16 cellular contexts compared by ENCODE assay signal in the genomic region with DNA sequence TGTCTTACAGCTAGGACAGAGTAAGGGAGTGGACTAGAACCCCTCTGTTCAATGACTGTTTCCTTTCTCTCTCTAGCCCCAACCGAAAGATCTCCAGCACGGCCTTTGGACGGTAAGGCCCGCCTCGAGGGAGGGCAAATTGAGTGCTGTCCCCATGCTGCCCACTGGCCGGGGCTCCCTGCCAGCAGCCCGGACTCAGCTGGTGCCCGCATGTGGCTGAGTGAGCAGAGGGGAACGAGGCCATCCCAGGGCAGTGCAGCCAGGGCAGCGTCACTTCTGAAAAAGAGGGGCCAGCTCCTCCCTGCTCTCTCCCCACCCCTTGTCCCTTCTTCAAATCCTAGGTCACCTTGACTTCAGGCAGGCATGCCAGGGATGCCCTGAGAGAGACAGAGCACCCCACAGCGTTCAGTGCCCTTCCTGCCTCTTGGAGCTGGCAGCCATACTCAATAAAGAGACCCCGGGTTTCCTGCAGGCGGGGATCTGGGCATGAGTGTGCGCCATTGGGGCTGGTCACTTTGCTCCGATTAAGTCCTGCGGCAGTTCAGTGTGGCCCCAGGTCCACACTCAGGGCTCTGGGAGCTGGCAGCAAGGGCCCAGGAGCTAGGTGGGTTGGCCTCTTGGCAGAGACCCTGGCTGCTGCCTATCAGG.
DNase-seq lines count a peak whose midpoint lies in the region; ATAC-seq and TF ChIP-seq lines count a peak whose summit lies in the region.
"Had no signal": no experiment of that assay in that cellular context is flagged by ENCODE, and none has a peak within 500 bp of the region (broad histone marks: within the 10 kb centered on the region; RNA-seq: fewer than 3 reads in every experiment).

No MANE protein-coding gene starts in this region.

- H3K27ac ChIP-seq in cingulate gyrus (ENCODE audit: low read depth, low read length), result peak overlapping the region; percentile 23
- peak overlapping the region in 1 of 2 donors; percentile 4 for H3K27ac ChIP-seq in liver (ENCODE audit: low read depth in 1 of 2, low read length in 2 of 2)
- H3K27ac ChIP-seq in ascending aorta, result no peak overlapping the region
- H3K27ac ChIP-seq in esophagus squamous epithelium, result no peak overlapping the region
- H3K27ac ChIP-seq: 22Rv1 had no signal

- TF ChIP-seq RAD21 in liver (IDR thresholded peaks at IDR 0.05), result peak in 1 of 2 donors; percentile 27

- H3K4me1 ChIP-seq in liver (ENCODE audit: control insufficient read depth in 4 of 4, insufficient read depth in 4 of 4, low read length in 3 of 4) (peaks cover 6 to 28% (median 14%) of the 10 kb centered on the region in 4 donors), ascending aorta (peaks cover 0 to 3% of the 10 kb centered on the region in 2 donors), esophagus squamous epithelium (peaks cover 0 to 5% (median 4%) of the 10 kb centered on the region in 3 donors)

- 64% methylated on average over 16 of the region's 16 CpGs for WGBS in liver
- 97 to 98% methylated on average over 10 to 11 of the region's 16 CpGs for WGBS in esophagus squamous epithelium, 2 donors

- no peak for TF ChIP-seq CTCF in activated CD8-positive, alpha-beta T cell treated with anti-CD3 and anti-CD28 coated beads for 36 hours (IDR thresholded peaks at IDR 0.05)
- TF ChIP-seq CTCF in liver (IDR thresholded peaks at IDR 0.05; ENCODE audit: low read depth, low read length, missing input control) (peak; percentile 2), ascending aorta (IDR thresholded peaks at IDR 0.05) (no peak), esophagus squamous epithelium (IDR thresholded peaks at IDR 0.05) (no peak)

- CTCF ChIA-PET in activated CD8-positive, alpha-beta T cell treated with anti-CD3 and anti-CD28 coated beads for 36 hours (lab: Charles Lee), result interaction anchor here (0.9 to 6.4 kb wide), 4 partner anchors 12 to 133 kb away, joined by 4 to 68 read pairs (median 36); a partner anchor contains a TSS
- CTCF ChIA-PET in activated CD8-positive, alpha-beta T cell treated with anti-CD3 and anti-CD28 coated beads, Interleukin-2, amount 10 ng/mL, durations not matched to agents 7 days and 5 days (lab: Charles Lee), result interaction anchor here (0.8 to 3.1 kb wide), 4 partner anchors 49 to 133 kb away, joined by 3 to 9 read pairs (median 5); no protein-coding TSS in a partner anchor

- no peaks in the 10 kb centered on the region for H3K27me3 ChIP-seq in liver (ENCODE audit: control insufficient read depth in 4 of 4, insufficient read depth in 4 of 4, low read length in 3 of 4)
- no peaks in the 10 kb centered on the region for H3K27me3 ChIP-seq in ascending aorta
- no peaks in the 10 kb centered on the region for H3K27me3 ChIP-seq in esophagus squamous epithelium

- POLR2A ChIA-PET in activated CD8-positive, alpha-beta T cell treated with anti-CD3 and anti-CD28 coated beads for 36 hours (lab: Charles Lee), result interaction anchor here (1.2 to 3.9 kb wide), 2 partner anchors 12 to 85 kb away, joined by 3 to 24 read pairs; no protein-coding TSS in a partner anchor
- POLR2A ChIA-PET in activated CD8-positive, alpha-beta T cell treated with anti-CD3 and anti-CD28 coated beads, Interleukin-2, amount 10 ng/mL, durations not matched to agents 7 days and 5 days (lab: Charles Lee), result no interaction called here

- no peak overlapping the region for H3K4me3 ChIP-seq in liver (ENCODE audit: low read depth in 1 of 3, low read length in 3 of 3)
- no peak overlapping the region for H3K4me3 ChIP-seq in ascending aorta
- no peak overlapping the region for H3K4me3 ChIP-seq in esophagus squamous epithelium

- H3K36me3 ChIP-seq in liver (ENCODE audit: control insufficient read depth in 4 of 4, insufficient read depth in 3 of 4, low read depth in 1 of 4, low read length in 3 of 4) (no peaks in the 10 kb centered on the region), ascending aorta (no peaks in the 10 kb centered on the region), esophagus squamous epithelium (peaks cover 0 to 69% (median 0%) of the 10 kb centered on the region in 3 donors)

- H3K9me3 ChIP-seq in liver (ENCODE audit: control insufficient read depth in 4 of 4, low read length in 3 of 4) (no peaks in the 10 kb centered on the region), ascending aorta (no peaks in the 10 kb centered on the region), esophagus squamous epithelium (no peaks in the 10 kb centered on the region)

- H3K27me3 Mint-ChIP-seq in activated CD8-positive, alpha-beta T cell treated with anti-CD3 and anti-CD28 coated beads for 36 hours, result no peaks in the 10 kb centered on the region
- H3K27me3 Mint-ChIP-seq in activated CD8-positive, alpha-beta T cell treated with anti-CD3 and anti-CD28 coated beads, Interleukin-2, amount 10 ng/mL, durations not matched to agents 7 days and 5 days (ENCODE audit: low read depth), result no peaks in the 10 kb centered on the region

- no peak for DNase-seq in activated CD8-positive, alpha-beta T cell treated with anti-CD3 and anti-CD28 coated beads for 36 hours
- DNase-seq in activated CD8-positive, alpha-beta T cell treated with anti-CD3 and anti-CD28 coated beads, Interleukin-2, amount 10 ng/mL, durations not matched to agents 7 days and 5 days, result no peak
- DNase-seq in pons (ENCODE audit: low spot score) (peak; percentile 15), ascending aorta (ENCODE audit: low spot score in 2 of 2) (no peak), esophagus squamous epithelium (lab: John Stamatoyannopoulos, UW) (no peak)
- DNase-seq: AML-193, DMS79, KG1, NCI-H1105 treated with DMSO at 0.1 percent for 48 hours, NCI-H1694 had no signal

- no peak for ATAC-seq in activated CD8-positive, alpha-beta T cell treated with anti-CD3 and anti-CD28 coated beads for 36 hours
- no peak for ATAC-seq in activated CD8-positive, alpha-beta T cell treated with anti-CD3 and anti-CD28 coated beads, Interleukin-2, amount 10 ng/mL, durations not matched to agents 7 days and 5 days
- ATAC-seq in HG03432 (IDR thresholded peaks at IDR 0.05; ENCODE audit: unreplicated experiment), result no peak
- ATAC-seq: Panc1 had no signal

- H3K9me3 Mint-ChIP-seq in activated CD8-positive, alpha-beta T cell treated with anti-CD3 and anti-CD28 coated beads for 36 hours, result no peaks in the 10 kb centered on the region
- no peaks in the 10 kb centered on the region for H3K9me3 Mint-ChIP-seq in activated CD8-positive, alpha-beta T cell treated with anti-CD3 and anti-CD28 coated beads, Interleukin-2, amount 10 ng/mL, durations not matched to agents 7 days and 5 days (ENCODE audit: insufficient read depth)

- intact Hi-C loops in activated CD8-positive, alpha-beta T cell treated with anti-CD3 and anti-CD28 coated beads for 36 hours (cut with micrococcal nuclease), result no loop called here
- intact Hi-C loops in ascending aorta (cut with DNase I), result no loop called here
- intact Hi-C loops in esophagus squamous epithelium (cut with DNase I), result loop anchor here (5.0 kb wide), 1 partner anchor 85 kb away; no protein-coding TSS in a partner anchor

- peak overlapping the region; percentile 20 for H3K27ac Mint-ChIP-seq in activated CD8-positive, alpha-beta T cell treated with anti-CD3 and anti-CD28 coated beads for 36 hours
- no peak overlapping the region for H3K27ac Mint-ChIP-seq in activated CD8-positive, alpha-beta T cell treated with anti-CD3 and anti-CD28 coated beads, Interleukin-2, amount 10 ng/mL, durations not matched to agents 7 days and 5 days

- peaks cover 24% of the 10 kb centered on the region for H3K36me3 Mint-ChIP-seq in activated CD8-positive, alpha-beta T cell treated with anti-CD3 and anti-CD28 coated beads for 36 hours (ENCODE audit: low read depth)
- peaks cover 46% of the 10 kb centered on the region for H3K36me3 Mint-ChIP-seq in activated CD8-positive, alpha-beta T cell treated with anti-CD3 and anti-CD28 coated beads, Interleukin-2, amount 10 ng/mL, durations not matched to agents 7 days and 5 days (ENCODE audit: low read depth)

- TF ChIP-seq POLR2A in esophagus squamous epithelium (IDR thresholded peaks at IDR 0.05), result no peak

- H3K4me1 Mint-ChIP-seq in activated CD8-positive, alpha-beta T cell treated with anti-CD3 and anti-CD28 coated beads for 36 hours (ENCODE audit: low read depth), result peaks cover 4% of the 10 kb centered on the region
- peaks cover 4% of the 10 kb centered on the region for H3K4me1 Mint-ChIP-seq in activated CD8-positive, alpha-beta T cell treated with anti-CD3 and anti-CD28 coated beads, Interleukin-2, amount 10 ng/mL, durations not matched to agents 7 days and 5 days (ENCODE audit: low read depth)

- H3K4me3 Mint-ChIP-seq in activated CD8-positive, alpha-beta T cell treated with anti-CD3 and anti-CD28 coated beads for 36 hours, result no peak overlapping the region
- H3K4me3 Mint-ChIP-seq in activated CD8-positive, alpha-beta T cell treated with anti-CD3 and anti-CD28 coated beads, Interleukin-2, amount 10 ng/mL, durations not matched to agents 7 days and 5 days, result no peak overlapping the region
- H3K4me3 Mint-ChIP-seq: CD14-positive monocyte had no signal

- H3K9ac ChIP-seq in liver (ENCODE audit: low read depth in 1 of 2, low read length in 2 of 2), result no peak overlapping the region

TF ChIP-seq in liver, 16 proteins besides CTCF, POLR2A, EP300 and RAD21:
- peak; percentile 38 for TF ChIP-seq SP1 (IDR thresholded peaks at IDR 0.05)
- TF ChIP-seq, protein P1, sequence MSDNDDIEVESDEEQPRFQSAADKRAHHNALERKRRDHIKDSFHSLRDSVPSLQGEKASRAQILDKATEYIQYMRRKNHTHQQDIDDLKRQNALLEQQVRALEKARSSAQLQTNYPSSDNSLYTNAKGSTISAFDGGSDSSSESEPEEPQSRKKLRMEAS (IDR thresholded peaks at IDR 0.05), result no peak
- peak; percentile 37 to 57 for TF ChIP-seq RXRA (IDR thresholded peaks at IDR 0.05)
- TF ChIP-seq JUND (IDR thresholded peaks at IDR 0.05), result no peak
- peak; percentile 44 to 55 for TF ChIP-seq HNF4A (conservative IDR thresholded peaks at IDR 0.05)
